Comparison of ENCODE assay signal across 9 cellular contexts in the genomic region with DNA sequence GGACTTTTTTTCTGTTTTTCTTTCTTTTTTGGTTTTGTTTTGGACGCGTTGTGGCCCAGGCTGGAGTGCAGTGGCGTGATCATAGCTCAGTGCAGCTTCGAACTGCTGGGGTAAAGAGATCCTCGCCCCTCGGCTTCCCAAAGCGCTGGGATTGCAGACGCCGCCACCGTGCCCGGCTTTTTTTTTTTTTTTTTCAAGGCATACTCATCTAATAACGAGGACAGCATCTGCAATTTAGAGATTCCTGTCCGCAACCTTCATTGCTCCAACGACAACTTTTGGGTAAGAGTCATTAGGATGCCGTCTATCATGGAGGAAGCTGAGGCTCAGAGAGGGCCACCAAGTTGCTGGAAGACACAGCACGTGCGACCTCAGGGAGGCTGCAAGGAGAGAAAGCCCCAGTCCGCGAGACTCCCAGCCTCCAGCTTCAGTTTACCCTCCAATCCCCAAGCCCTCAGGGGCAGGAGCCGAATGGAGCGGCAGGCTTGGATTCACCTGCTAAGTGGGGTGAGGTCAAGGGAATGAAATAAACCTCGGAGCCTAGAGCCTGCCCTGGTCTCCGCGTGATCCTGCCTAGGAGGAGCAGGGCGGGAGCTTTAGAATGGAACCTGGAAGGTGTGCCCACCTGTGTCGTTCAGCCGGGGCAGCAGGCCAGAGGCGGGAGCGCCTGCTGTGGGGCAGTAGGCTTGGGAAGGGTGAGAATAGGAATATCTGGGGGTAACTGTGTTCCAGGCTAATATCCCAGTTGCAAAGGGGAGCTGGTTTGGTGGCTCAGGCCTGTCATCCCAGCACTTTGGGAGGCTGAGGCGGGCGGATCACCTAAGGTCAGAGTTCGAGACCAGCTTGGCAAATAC. TPM values are rescaled to one million over a fixed set of nuclear protein-coding genes. Genes with fewer than 3 reads are reported as not detected.
DNase-seq lines count a peak whose midpoint lies in the region; ATAC-seq lines count a peak whose summit lies in the region.
"Had no signal": no experiment of that assay in that cellular context is flagged by ENCODE, and none has a peak within 500 bp of the region (broad histone marks: within the 10 kb centered on the region; RNA-seq: fewer than 3 reads in every experiment).

No MANE protein-coding gene starts in this region.

- H3K9me3 ChIP-seq in subcutaneous abdominal adipose tissue (ENCODE audit: control insufficient read depth in 5 of 5, low read length in 5 of 5) = no peaks in the 10 kb centered on the region

- H3K36me3 Mint-ChIP-seq in activated CD8-positive, alpha-beta T cell treated with anti-CD3 and anti-CD28 coated beads, Interleukin-2, amount 10 ng/mL, durations not matched to agents 7 days and 5 days (ENCODE audit: low read depth) = peaks cover 15% of the 10 kb centered on the region
- H3K36me3 Mint-ChIP-seq in immature natural killer cell = peaks cover 0 to 2% (median 2%) of the 10 kb centered on the region in 3 donors

- H3K9ac ChIP-seq in subcutaneous abdominal adipose tissue (ENCODE audit: low read length in 5 of 5) = peak overlapping the region; percentile 10 to 87 (median 71)

- H3K9me3 Mint-ChIP-seq in activated CD8-positive, alpha-beta T cell treated with anti-CD3 and anti-CD28 coated beads, Interleukin-2, amount 10 ng/mL, durations not matched to agents 7 days and 5 days (ENCODE audit: insufficient read depth) = no peaks in the 10 kb centered on the region
- H3K9me3 Mint-ChIP-seq in immature natural killer cell = no peaks in the 10 kb centered on the region

- H3K4me3 ChIP-seq in subcutaneous abdominal adipose tissue (ENCODE audit: low read depth in 1 of 5, low read length in 5 of 5) = peak overlapping the region; percentile 82 to 93 (median 87)

- peaks cover 0 to 30% (median 26%) of the 10 kb centered on the region in 5 donors for H3K4me1 ChIP-seq in subcutaneous abdominal adipose tissue (ENCODE audit: control insufficient read depth in 5 of 5, insufficient read depth in 5 of 5, low read length in 5 of 5)

- peak overlapping the region; percentile 60 for H3K27ac ChIP-seq in subcutaneous abdominal adipose tissue (ENCODE audit: low read depth, low read length)

- ATAC-seq in activated CD8-positive, alpha-beta T cell treated with anti-CD3 and anti-CD28 coated beads, Interleukin-2, amount 10 ng/mL, durations not matched to agents 7 days and 5 days = peak; percentile 5

- no peaks in the 10 kb centered on the region for H3K27me3 ChIP-seq in subcutaneous abdominal adipose tissue (ENCODE audit: control insufficient read depth in 5 of 5, insufficient read depth in 4 of 5, low read length in 5 of 5)

- peak overlapping the region; percentile 91 for H3K4me3 Mint-ChIP-seq in activated CD8-positive, alpha-beta T cell treated with anti-CD3 and anti-CD28 coated beads, Interleukin-2, amount 10 ng/mL, durations not matched to agents 7 days and 5 days
- peak overlapping the region; percentile 90 to 97 (median 93) for H3K4me3 Mint-ChIP-seq in immature natural killer cell

- H3K27ac Mint-ChIP-seq in activated CD8-positive, alpha-beta T cell treated with anti-CD3 and anti-CD28 coated beads, Interleukin-2, amount 10 ng/mL, durations not matched to agents 7 days and 5 days = peak overlapping the region; percentile 90
- H3K27ac Mint-ChIP-seq in immature natural killer cell = peak overlapping the region; percentile 90 to 95 (median 94)

- no peaks in the 10 kb centered on the region for H3K27me3 Mint-ChIP-seq in activated CD8-positive, alpha-beta T cell treated with anti-CD3 and anti-CD28 coated beads, Interleukin-2, amount 10 ng/mL, durations not matched to agents 7 days and 5 days (ENCODE audit: low read depth)
- H3K27me3 Mint-ChIP-seq in immature natural killer cell (ENCODE audit: low read depth in 3 of 3) = peaks cover 10 to 14% (median 13%) of the 10 kb centered on the region in 3 donors

- DNase-seq in NCI-H82 (lab: John Stamatoyannopoulos, UW) (peak; percentile 45), NCI-H82 treated with DMSO at 0.1 percent for 48 hours (lab: John Stamatoyannopoulos, UW; ENCODE audit: unreplicated experiment) (no peak), immature natural killer cell (no peak), hippocampal formation (lab: John Stamatoyannopoulos, UW) (no peak), mucosa of gallbladder (ENCODE audit: low spot score) (no peak), middle frontal gyrus (ENCODE audit: extremely low spot score, low spot score) (no peak)
- no peak for DNase-seq in activated CD8-positive, alpha-beta T cell treated with anti-CD3 and anti-CD28 coated beads, Interleukin-2, amount 10 ng/mL, durations not matched to agents 7 days and 5 days

- CTCF ChIA-PET in activated CD8-positive, alpha-beta T cell treated with anti-CD3 and anti-CD28 coated beads, Interleukin-2, amount 10 ng/mL, durations not matched to agents 7 days and 5 days (lab: Charles Lee) = interaction anchor here (1.0 to 1.1 kb wide), 2 partner anchors 27 to 51 kb away, joined by 3 read pairs; no protein-coding TSS in a partner anchor

- H3K4me1 Mint-ChIP-seq in activated CD8-positive, alpha-beta T cell treated with anti-CD3 and anti-CD28 coated beads, Interleukin-2, amount 10 ng/mL, durations not matched to agents 7 days and 5 days (ENCODE audit: low read depth) = peaks cover 26% of the 10 kb centered on the region
- H3K4me1 Mint-ChIP-seq in immature natural killer cell = peaks cover 16 to 34% of the 10 kb centered on the region in 2 donors

- H3K36me3 ChIP-seq in subcutaneous abdominal adipose tissue (ENCODE audit: control insufficient read depth in 5 of 5, insufficient read depth in 5 of 5, low read length in 5 of 5) = peaks cover 0 to 16% (median 5%) of the 10 kb centered on the region in 5 donors

- POLR2A ChIA-PET in activated CD8-positive, alpha-beta T cell treated with anti-CD3 and anti-CD28 coated beads, Interleukin-2, amount 10 ng/mL, durations not matched to agents 7 days and 5 days (lab: Charles Lee) = interaction anchor here (1.0 kb wide), 1 partner anchor 29 kb away, joined by 3 read pairs; a partner anchor contains a TSS

RNA-seq across cellular contexts. Expression of a gene that starts 0.7 kb away (rescaled TPM):
- total RNA-seq in activated CD8-positive, alpha-beta T cell treated with anti-CD3 and anti-CD28 coated beads, Interleukin-2, amount 10 ng/mL, durations not matched to agents 7 days and 5 days = 10 to 100 TPM; 50.6 to 51.0 TPM
- 10 to 100 TPM; 26.6 to 38.1 (median 37.5) TPM for polyA plus RNA-seq in immature natural killer cell
- total RNA-seq in mucosa of gallbladder = 56.0 TPM

RNA-seq across cellular contexts. Expression of a gene that starts 5.7 kb away (rescaled TPM):
- not detected for total RNA-seq in activated CD8-positive, alpha-beta T cell treated with anti-CD3 and anti-CD28 coated beads, Interleukin-2, amount 10 ng/mL, durations not matched to agents 7 days and 5 days
- polyA plus RNA-seq in immature natural killer cell = under 1 TPM in 1 of 3 donors, not detected in 2; 0.54 TPM
- total RNA-seq in mucosa of gallbladder = 0.17 TPM
- total RNA-seq: Daoy had no signal

RNA-seq across cellular contexts. Expression of a gene that starts 29.0 kb away (rescaled TPM):
- total RNA-seq in activated CD8-positive, alpha-beta T cell treated with anti-CD3 and anti-CD28 coated beads, Interleukin-2, amount 10 ng/mL, durations not matched to agents 7 days and 5 days = 10 to 100 TPM; 71.3 to 78.4 TPM
- polyA plus RNA-seq in immature natural killer cell = 100 to 1,000 TPM in 1 of 3 donors, 10 to 100 TPM in 2; 78.7 to 119 (median 94.4) TPM
- total RNA-seq in mucosa of gallbladder = 34.8 TPM

RNA-seq across cellular contexts. Expression of a gene that starts 42.2 kb away (rescaled TPM):
- 1 to 10 TPM; 2.2 to 3.0 TPM for total RNA-seq in activated CD8-positive, alpha-beta T cell treated with anti-CD3 and anti-CD28 coated beads, Interleukin-2, amount 10 ng/mL, durations not matched to agents 7 days and 5 days
- 1 to 10 TPM in 2 of 3 donors, not detected in 1; 1.4 to 2.6 TPM for polyA plus RNA-seq in immature natural killer cell
- total RNA-seq in mucosa of gallbladder = 39.1 TPM

RNA-seq across cellular contexts. Expression of a gene that starts 44.3 kb away (rescaled TPM):
- total RNA-seq in activated CD8-positive, alpha-beta T cell treated with anti-CD3 and anti-CD28 coated beads, Interleukin-2, amount 10 ng/mL, durations not matched to agents 7 days and 5 days = 1 to 10 TPM in 1 of 2 experiments, under 1 TPM in 1; 0.84 to 1.3 TPM
- polyA plus RNA-seq in immature natural killer cell = not detected
- 0.40 TPM for total RNA-seq in mucosa of gallbladder
